9 cellular contexts compared by ENCODE assay signal in genomic region chr1:1398677-1399186, GRCh38. TPM values are rescaled to one million over a fixed set of nuclear protein-coding genes. Genes with fewer than 3 reads are reported as not detected.
DNase-seq lines count a peak whose midpoint lies in the region; ATAC-seq and TF ChIP-seq lines count a peak whose summit lies in the region.
"Had no signal": no experiment of that assay in that cellular context is flagged by ENCODE, and none has a peak within 500 bp of the region (broad histone marks: within the 10 kb centered on the region; RNA-seq: fewer than 3 reads in every experiment).

No MANE protein-coding gene starts in this region.

- H3K9me3 ChIP-seq in right atrium auricular region: no peaks in the 10 kb centered on the region

- intact Hi-C loops in activated CD8-positive, alpha-beta T cell treated with anti-CD3 and anti-CD28 coated beads for 36 hours (cut with micrococcal nuclease): no loop called here

- no peak for TF ChIP-seq CTCF in activated CD8-positive, alpha-beta T cell treated with anti-CD3 and anti-CD28 coated beads for 36 hours (IDR thresholded peaks at IDR 0.05)
- no peak for TF ChIP-seq CTCF in right atrium auricular region (IDR thresholded peaks at IDR 0.05)
- TF ChIP-seq CTCF in GM20000 (IDR thresholded peaks at IDR 0.05; ENCODE audit: extremely low read depth, missing control alignments): no peak

- H3K27ac Mint-ChIP-seq in activated CD8-positive, alpha-beta T cell treated with anti-CD3 and anti-CD28 coated beads for 36 hours: peak overlapping the region; percentile 90
- H3K27ac Mint-ChIP-seq in stimulated activated naive B cell treated with anti-CD40 and anti-IgM and Interleukin-4, amounts not matched to agents 10 μg/mL and 1 μg/mL and 100 μg/mL, for 72 hours: peak overlapping the region; percentile 93

- CTCF ChIA-PET in activated CD8-positive, alpha-beta T cell treated with anti-CD3 and anti-CD28 coated beads for 36 hours (lab: Charles Lee): interaction anchor here (0.6 to 2.2 kb wide), 10 partner anchors 9 to 385 kb away, joined by 3 to 12 read pairs (median 6); partner anchors contain the start of genes AURKAIP1 and ISG15

- ATAC-seq in GM18517 (IDR thresholded peaks at IDR 0.05; ENCODE audit: unreplicated experiment) (peak; percentile 30), HG02852 (IDR thresholded peaks at IDR 0.05; ENCODE audit: unreplicated experiment) (peak; percentile 1)
- no peak for ATAC-seq in activated CD8-positive, alpha-beta T cell treated with anti-CD3 and anti-CD28 coated beads for 36 hours
- ATAC-seq in stimulated activated naive B cell treated with anti-CD40 and anti-IgM and Interleukin-4, amounts not matched to agents 10 μg/mL and 1 μg/mL and 100 μg/mL, for 72 hours (replicated peaks): peak; percentile 6

- DNase-seq in activated CD8-positive, alpha-beta T cell treated with anti-CD3 and anti-CD28 coated beads for 36 hours: peak; percentile 19
- DNase-seq in right atrium auricular region (ENCODE audit: low spot score) (no peak), activated gamma-delta T cell treated with Interleukin-2 at 50 U/mL for 16 hours (no peak), 8988T (no peak), GM20000 (ENCODE audit: low spot score) (no peak)
- no peak for DNase-seq in stimulated activated naive B cell treated with anti-CD40 and anti-IgM and Interleukin-4, amounts not matched to agents 10 μg/mL and 1 μg/mL and 100 μg/mL, for 72 hours

- peak overlapping the region; percentile 84 to 88 for H3K27ac ChIP-seq in right atrium auricular region

- H3K36me3 ChIP-seq in right atrium auricular region: peaks cover 64% of the 10 kb centered on the region

- no peaks in the 10 kb centered on the region for H3K9me3 Mint-ChIP-seq in activated CD8-positive, alpha-beta T cell treated with anti-CD3 and anti-CD28 coated beads for 36 hours
- no peaks in the 10 kb centered on the region for H3K9me3 Mint-ChIP-seq in stimulated activated naive B cell treated with anti-CD40 and anti-IgM and Interleukin-4, amounts not matched to agents 10 μg/mL and 1 μg/mL and 100 μg/mL, for 72 hours

- peaks cover 49% of the 10 kb centered on the region for H3K4me1 Mint-ChIP-seq in activated CD8-positive, alpha-beta T cell treated with anti-CD3 and anti-CD28 coated beads for 36 hours (ENCODE audit: low read depth)
- H3K4me1 Mint-ChIP-seq in stimulated activated naive B cell treated with anti-CD40 and anti-IgM and Interleukin-4, amounts not matched to agents 10 μg/mL and 1 μg/mL and 100 μg/mL, for 72 hours: peaks cover 38 to 67% of the 10 kb centered on the region in 2 donors

- peaks cover 0 to 32% of the 10 kb centered on the region in 2 donors for H3K4me1 ChIP-seq in right atrium auricular region

- POLR2A ChIA-PET in activated CD8-positive, alpha-beta T cell treated with anti-CD3 and anti-CD28 coated beads for 36 hours (lab: Charles Lee): interaction anchor here (0.6 to 4.9 kb wide), 12 partner anchors 9 to 129 kb away, joined by 3 to 48 read pairs (median 4); partner anchors contain the start of genes AURKAIP1, MRPL20 and VWA1

- H3K27me3 ChIP-seq in right atrium auricular region: no peaks in the 10 kb centered on the region

- H3K4me3 Mint-ChIP-seq in activated CD8-positive, alpha-beta T cell treated with anti-CD3 and anti-CD28 coated beads for 36 hours: peak overlapping the region; percentile 93
- peak overlapping the region; percentile 89 to 95 for H3K4me3 Mint-ChIP-seq in stimulated activated naive B cell treated with anti-CD40 and anti-IgM and Interleukin-4, amounts not matched to agents 10 μg/mL and 1 μg/mL and 100 μg/mL, for 72 hours

- no peaks in the 10 kb centered on the region for H3K27me3 Mint-ChIP-seq in activated CD8-positive, alpha-beta T cell treated with anti-CD3 and anti-CD28 coated beads for 36 hours
- no peaks in the 10 kb centered on the region for H3K27me3 Mint-ChIP-seq in stimulated activated naive B cell treated with anti-CD40 and anti-IgM and Interleukin-4, amounts not matched to agents 10 μg/mL and 1 μg/mL and 100 μg/mL, for 72 hours

- H3K4me3 ChIP-seq in right atrium auricular region: peak overlapping the region; percentile 95 to 99

- peaks cover 65% of the 10 kb centered on the region for H3K36me3 Mint-ChIP-seq in activated CD8-positive, alpha-beta T cell treated with anti-CD3 and anti-CD28 coated beads for 36 hours (ENCODE audit: low read depth)
- H3K36me3 Mint-ChIP-seq in stimulated activated naive B cell treated with anti-CD40 and anti-IgM and Interleukin-4, amounts not matched to agents 10 μg/mL and 1 μg/mL and 100 μg/mL, for 72 hours: peaks cover 55 to 59% of the 10 kb centered on the region in 2 donors

RNA-seq across cellular contexts. Expression of gene CCNL2, which starts 0.4 kb away (rescaled TPM):
- total RNA-seq in activated CD8-positive, alpha-beta T cell treated with anti-CD3 and anti-CD28 coated beads for 36 hours: 10 to 100 TPM; 86.3 to 92.4 TPM
- total RNA-seq in right atrium auricular region: 10 to 100 TPM; 41.6 to 44.2 TPM

RNA-seq across cellular contexts. Expression of gene MRPL20, which starts 8.4 kb away (rescaled TPM):
- 100 to 1,000 TPM; 127 to 129 TPM for total RNA-seq in activated CD8-positive, alpha-beta T cell treated with anti-CD3 and anti-CD28 coated beads for 36 hours
- 100 to 1,000 TPM; 160 to 218 TPM for total RNA-seq in right atrium auricular region

RNA-seq across cellular contexts. Expression of gene ANKRD65, which starts 22.3 kb away (rescaled TPM):
- not detected for total RNA-seq in activated CD8-positive, alpha-beta T cell treated with anti-CD3 and anti-CD28 coated beads for 36 hours
- 1 to 10 TPM; 2.2 to 2.4 TPM for total RNA-seq in right atrium auricular region
- total RNA-seq: activated CD8-positive, alpha-beta memory T cell treated with anti-CD3 and anti-CD28 coated beads for 36 hours had no signal

RNA-seq across cellular contexts. Expression of gene AURKAIP1, which starts 23.7 kb away (rescaled TPM):
- total RNA-seq in activated CD8-positive, alpha-beta T cell treated with anti-CD3 and anti-CD28 coated beads for 36 hours: 100 to 1,000 TPM; 127 TPM
- 100 to 1,000 TPM; 155 to 159 TPM for total RNA-seq in right atrium auricular region

RNA-seq across cellular contexts. Expression of gene VWA1, which starts 36.8 kb away (rescaled TPM):
- under 1 TPM; 0.72 to 0.97 TPM for total RNA-seq in activated CD8-positive, alpha-beta T cell treated with anti-CD3 and anti-CD28 coated beads for 36 hours
- total RNA-seq in right atrium auricular region: 10 to 100 TPM; 13.0 to 15.2 TPM
